Comparison of ENCODE assay signal across 17 cellular contexts in the genomic region with DNA sequence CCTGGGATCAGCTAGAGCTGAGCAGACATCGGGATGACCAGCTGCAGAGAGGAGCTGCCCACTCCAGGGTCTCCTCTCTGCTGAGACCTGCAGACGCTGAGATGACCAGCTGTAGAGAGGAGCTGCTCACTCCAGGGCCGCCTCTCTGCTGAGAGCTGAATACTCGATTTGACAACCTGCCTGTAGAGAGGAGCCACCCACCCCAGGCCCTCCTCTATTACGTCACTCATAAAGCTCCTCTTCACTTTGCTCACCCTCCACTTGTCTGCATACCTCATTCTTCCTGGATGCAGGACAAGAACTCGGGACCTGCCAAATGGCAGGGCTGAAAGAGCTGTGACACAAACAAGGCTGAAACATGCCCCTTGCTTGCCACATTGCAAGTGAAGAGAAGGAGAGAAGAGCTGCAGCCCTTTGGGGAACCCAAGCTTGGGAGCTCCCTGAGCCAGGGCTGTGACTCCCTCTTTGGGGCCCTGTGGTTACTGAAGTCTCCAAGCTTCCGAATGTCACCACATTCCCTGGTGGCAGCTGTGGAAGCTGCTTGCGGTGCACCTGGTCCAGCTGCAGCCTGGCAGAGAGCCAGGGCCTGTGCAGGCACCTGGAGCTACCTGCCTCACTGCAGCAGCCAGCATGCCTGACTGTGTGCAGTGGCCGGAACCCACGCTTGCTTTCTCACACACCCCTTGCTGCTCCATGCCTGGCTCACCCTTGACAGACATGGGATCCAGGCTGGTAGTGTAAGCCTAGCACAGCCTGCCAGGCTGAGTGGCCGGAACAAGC. TPM values are rescaled to one million over a fixed set of nuclear protein-coding genes. Genes with fewer than 3 reads are reported as not detected.
DNase-seq lines count a peak whose midpoint lies in the region; ATAC-seq and TF ChIP-seq lines count a peak whose summit lies in the region.
"Had no signal": no experiment of that assay in that cellular context is flagged by ENCODE, and none has a peak within 500 bp of the region (broad histone marks: within the 10 kb centered on the region; RNA-seq: fewer than 3 reads in every experiment).

No MANE protein-coding gene starts in this region.

- intact Hi-C loops in heart left ventricle (cut with DNase I) = no loop called here
- intact Hi-C loops in upper lobe of right lung (cut with DNase I) = no loop called here

- H3K4me1 ChIP-seq in heart left ventricle (peaks cover 0 to 17% (median 0%) of the 10 kb centered on the region in 12 donors), upper lobe of right lung (no peaks in the 10 kb centered on the region), Peyer's patch (no peaks in the 10 kb centered on the region)

- H3K36me3 ChIP-seq in heart left ventricle = peaks cover 0 to 36% (median 10%) of the 10 kb centered on the region in 9 donors
- peaks cover 10% of the 10 kb centered on the region for H3K36me3 ChIP-seq in upper lobe of right lung
- peaks cover 0 to 8% (median 0%) of the 10 kb centered on the region in 3 donors for H3K36me3 ChIP-seq in Peyer's patch

- TF ChIP-seq POLR2A in heart left ventricle (IDR thresholded peaks at IDR 0.05) (no peak), Peyer's patch (IDR thresholded peaks at IDR 0.05) (no peak)

- WGBS in heart left ventricle, 4 donors = 73 to 82% (median 77%) methylated on average over 8 to 11 of the region's 11 CpGs

- H3K4me3 ChIP-seq in heart left ventricle (no peak overlapping the region), upper lobe of right lung (no peak overlapping the region), Peyer's patch (no peak overlapping the region)

- H3K27ac ChIP-seq in heart left ventricle (peak overlapping the region in 3 of 12 donors; percentile 14 to 32 (median 19)), upper lobe of right lung (no peak overlapping the region), Peyer's patch (no peak overlapping the region)

- ATAC-seq in heart left ventricle (peak; percentile 77 to 91 (median 90)), upper lobe of right lung (peak; percentile 67)
- ATAC-seq: sciatic nerve had no signal

- DNase-seq in NCI-H2081 (lab: John Stamatoyannopoulos, UW) (peak; percentile 13 to 61), NCI-H2081 treated with DMSO at 0.1 percent for 48 hours (lab: John Stamatoyannopoulos, UW) (no peak), NCI-H774 (lab: John Stamatoyannopoulos, UW) (peak; percentile 79), heart left ventricle (peak in 2 of 5 donors; percentile 19 to 51), upper lobe of right lung (no peak), Peyer's patch (no peak), ecto neural progenitor cell (ENCODE audit: low spot score) (no peak), SW 1271 (lab: John Stamatoyannopoulos, UW) (no peak)
- DNase-seq: activated B cell treated with CpG ODN at 0.5 μM for 24 hours; activated CD8-positive, alpha-beta memory T cell treated with anti-CD3 and anti-CD28 coated beads, Interleukin-2, amount 50 U/mL, for 4 hours; activated naive CD4-positive, alpha-beta T cell; CD4-positive, alpha-beta memory T cell; KBM-7; OCI-M1; stimulated activated CD4-positive, alpha-beta T cell treated with anti-CD3 and anti-CD28 coated beads, Interleukin-4, amount 100 ng/mL, for 1 hour; T-helper 1 cell had no signal

- H3K27me3 ChIP-seq in heart left ventricle (no peaks in the 10 kb centered on the region), upper lobe of right lung (no peaks in the 10 kb centered on the region), Peyer's patch (no peaks in the 10 kb centered on the region)

- no peaks in the 10 kb centered on the region for H3K9me3 ChIP-seq in heart left ventricle
- H3K9me3 ChIP-seq in upper lobe of right lung = no peaks in the 10 kb centered on the region
- no peaks in the 10 kb centered on the region for H3K9me3 ChIP-seq in Peyer's patch

- TF ChIP-seq CTCF in heart left ventricle (IDR thresholded peaks at IDR 0.05) (no peak), upper lobe of right lung (IDR thresholded peaks at IDR 0.05) (no peak), Peyer's patch (IDR thresholded peaks at IDR 0.05) (no peak)

RNA-seq across cellular contexts. Expression of gene CC2D1B, which starts 59.6 kb away (rescaled TPM):
- total RNA-seq in heart left ventricle (10 to 100 TPM; 12.8 to 25.2 (median 16.7) TPM), upper lobe of right lung (52.5 TPM), Peyer's patch (10 to 100 TPM; 48.4 to 61.2 (median 52.2) TPM)
- 10 to 100 TPM; 12.3 to 25.9 TPM for polyA plus RNA-seq in heart left ventricle

Comparison
In these comparisons a context has a peak if more than half of its experiments do, and no peak if none do; other contexts are left out.
1. DNase-seq: peak in NCI-H2081 (2 of 2) and NCI-H774 (single experiment); none in NCI-H2081 treated with DMSO at 0.1 percent for 48 hours (single experiment), upper lobe of right lung (single experiment), Peyer's patch (0 of 3), ecto neural progenitor cell (single experiment) and SW 1271 (0 of 2).